In genomic region chr10:71393841-71394475, GRCh38 we compare ENCODE assay signal across 21 cellular contexts. TPM values are rescaled to one million over a fixed set of nuclear protein-coding genes. Genes with fewer than 3 reads are reported as not detected.
DNase-seq lines count a peak whose midpoint lies in the region; ATAC-seq, FAIRE-seq and TF ChIP-seq lines count a peak whose summit lies in the region.
"Had no signal": no experiment of that assay in that cellular context is flagged by ENCODE, and none has a peak within 500 bp of the region (broad histone marks: within the 10 kb centered on the region; RNA-seq: fewer than 3 reads in every experiment).

No MANE protein-coding gene starts in this region.

- H3K27me3 Mint-ChIP-seq in activated CD8-positive, alpha-beta memory T cell treated with anti-CD3 and anti-CD28 coated beads, Interleukin-2, amount 10 ng/mL, durations not matched to agents 7 days and 5 days = peaks cover 54% of the 10 kb centered on the region
- H3K27me3 Mint-ChIP-seq in glutamatergic neuron (ENCODE audit: unreplicated experiment) = peaks cover 12% of the 10 kb centered on the region

- H3K23me2 ChIP-seq in H1 (ENCODE audit: low read depth, low read length) = peaks cover 14% of the 10 kb centered on the region; the same call in 1 of the 2 replicates

- FAIRE-seq in H1 (lab: Jason Lieb, UNC) = no peak
- FAIRE-seq: D721Med, HTR-8/SVneo had no signal

- H3K56ac ChIP-seq in H1 (replicated peaks; ENCODE audit: insufficient read length, low read depth, low read length) = no peak overlapping the region

- peak overlapping the region; percentile 65 for H2AK5ac ChIP-seq in H1 (ENCODE audit: low read depth, low read length)

- TF ChIP-seq CTCF in H1 (IDR thresholded peaks at IDR 0.05; ENCODE audit: control extremely low read depth in 1 of 3, insufficient read depth in 1 of 3, low read depth in 1 of 3, low read length in 3 of 3) (no peak), vagina (IDR thresholded peaks at IDR 0.05) (no peak), glutamatergic neuron (IDR thresholded peaks at IDR 0.05; ENCODE audit: partially characterized antibody, unreplicated experiment) (no peak)

- no peak overlapping the region for H3K9ac ChIP-seq in H1 (replicated peaks in 1 of 4; ENCODE audit: extremely low read depth in 1 of 4, low read depth in 3 of 4, low read length in 3 of 4)
- H3K9ac ChIP-seq: KMS-11, SK-N-SH had no signal

- 88% methylated on average over 8 of the region's 8 CpGs; no CpG with 5 or more reads in 1 of the 2 experiments for whole genome bisulfite sequencing in H1 (ENCODE audit: extremely low coverage in 1 of 2, insufficient coverage in 1 of 2, insufficient read length in 1 of 2, insufficient replicate concordance in 2 of 2, low coverage in 1 of 2, low lambda C conversion rate in 2 of 2, missing lambda C conversion rate in 1 of 2), 2 experiments

- H3K4me1 Mint-ChIP-seq in activated CD8-positive, alpha-beta memory T cell treated with anti-CD3 and anti-CD28 coated beads, Interleukin-2, amount 10 ng/mL, durations not matched to agents 7 days and 5 days = no peaks in the 10 kb centered on the region
- peaks cover 15% of the 10 kb centered on the region for H3K4me1 Mint-ChIP-seq in glutamatergic neuron (ENCODE audit: low read depth, unreplicated experiment)

- 0 out of 2 replicates have a peak overlapping the region, but pooled peaks have one; percentile 17 for H2BK12ac ChIP-seq in H1 (ENCODE audit: low read depth, low read length)

- peaks cover 0 to 11% of the 10 kb centered on the region in 2 experiments for H4K20me1 ChIP-seq in H1 (replicated peaks in 1 of 2; ENCODE audit: control insufficient read depth in 1 of 2, insufficient read depth in 2 of 2, low read length in 2 of 2)

- no peak for TF ChIP-seq RAD21 in H1 (IDR thresholded peaks at IDR 0.05 in 1 of 2, conservative IDR thresholded peaks at IDR 0.05 in 1 of 2; ENCODE audit: low read depth in 2 of 2, low read length in 2 of 2)

- TF ChIP-seq POLR2A in H1 (IDR thresholded peaks at IDR 0.05; ENCODE audit: control extremely low read depth in 1 of 2, low read depth in 2 of 2, low read length in 2 of 2) (no peak), vagina (IDR thresholded peaks at IDR 0.05) (no peak)

- H3K79me1 ChIP-seq in H1 (ENCODE audit: low read depth, low read length) = no peaks in the 10 kb centered on the region

- no peak overlapping the region for H3K14ac ChIP-seq in H1 (ENCODE audit: insufficient read length)

- no peak overlapping the region for H3K4ac ChIP-seq in H1 (replicated peaks; ENCODE audit: insufficient read length, low read depth, low read length)

- intact Hi-C loops in posterior vena cava (cut with DNase I) = no loop called here
- intact Hi-C loops in vagina (cut with DNase I) = loop anchor here (10.0 kb wide), 2 partner anchors 301 to 411 kb away; no protein-coding TSS in a partner anchor

- H3K23ac ChIP-seq in H1 (ENCODE audit: insufficient read length) = no peak overlapping the region

- POLR2A ChIA-PET in H1 (lab: Charles Lee; ENCODE audit: partially characterized antibody) = no interaction called here

- H2AFZ ChIP-seq in H1 (ENCODE audit: low read length) = no peak overlapping the region

- H3K4me3 ChIP-seq in H1 (ENCODE audit: extremely low read depth in 1 of 4, insufficient read depth in 2 of 4, low read depth in 3 of 4, low read length in 4 of 4) (no peak overlapping the region), vagina (no peak overlapping the region)
- H3K4me3 ChIP-seq: HAP-1 had no signal

- CTCF ChIA-PET in activated CD8-positive, alpha-beta memory T cell treated with anti-CD3 and anti-CD28 coated beads, Interleukin-2, amount 10 ng/mL, durations not matched to agents 7 days and 5 days (lab: Charles Lee) = no interaction called here
- CTCF ChIA-PET in H1 (lab: Charles Lee; ENCODE audit: partially characterized antibody) = interaction anchor here (0.7 to 7.6 kb wide), 8 partner anchors 10 to 313 kb away, joined by 3 to 70 read pairs (median 24); no protein-coding TSS in a partner anchor

- H3K27me3 ChIP-seq in H1 (replicated peaks in 1 of 4; ENCODE audit: control insufficient read depth in 3 of 4, extremely low read depth in 1 of 4, insufficient read depth in 3 of 4, low read length in 3 of 4) (peaks cover 13 to 39% (median 29%) of the 10 kb centered on the region in 4 experiments), vagina (no peaks in the 10 kb centered on the region)

- no peak overlapping the region for H4K5ac ChIP-seq in H1 (ENCODE audit: insufficient read length, low read depth, low read length)

- H4K91ac ChIP-seq in H1 (replicated peaks; ENCODE audit: insufficient read length, low read length) = no peak overlapping the region

- no peaks in the 10 kb centered on the region for H3K9me3 ChIP-seq in H1 (ENCODE audit: insufficient read depth in 2 of 2, low read depth in 1 of 2, low read length in 1 of 2)
- H3K9me3 ChIP-seq in vagina = no peaks in the 10 kb centered on the region
- H3K9me3 ChIP-seq: BE2C, HAP-1, SK-N-SH had no signal

- H3K4me2 ChIP-seq in H1 (ENCODE audit: insufficient read depth in 1 of 2, low read depth in 2 of 2, low read length in 2 of 2) = no peak overlapping the region
- H3K4me2 ChIP-seq: KMS-11, SK-N-SH had no signal

- H2BK20ac ChIP-seq in H1 (ENCODE audit: low read length) = no peak overlapping the region

- H4K8ac ChIP-seq in H1 (ENCODE audit: extremely low read depth, insufficient read depth, low read length) = no peak overlapping the region

- no peak overlapping the region; the same call in 1 of the 2 replicates for H2BK5ac ChIP-seq in H1 (ENCODE audit: low read depth, low read length)

- H3K27ac ChIP-seq in H1 (ENCODE audit: low read depth, low read length) (no peak overlapping the region), vagina (no peak overlapping the region)
- H3K27ac ChIP-seq: KMS-11, RWPE1 had no signal

- peak; percentile 36 for DNase-seq in activated CD8-positive, alpha-beta memory T cell treated with anti-CD3 and anti-CD28 coated beads, Interleukin-2, amount 10 ng/mL, durations not matched to agents 7 days and 5 days
- DNase-seq in H1 (ENCODE audit: low read depth in 1 of 2, low spot score in 2 of 2) = peak in 1 of 2 experiments; percentile 6
- peak; percentile 60 for DNase-seq in posterior vena cava (ENCODE audit: low spot score)
- peak; percentile 80 to 85 for DNase-seq in vagina (ENCODE audit: extremely low spot score in 2 of 2)
- DNase-seq in glutamatergic neuron = no peak
- DNase-seq in cerebellar nuclear complex (lab: John Stamatoyannopoulos, UW) = no peak
- DNase-seq: BE2C, DMS53, GDM1, NCI-H1092 treated with DMSO at 0.1 percent for 48 hours, NCI-H1436 treated with DMSO at 0.1 percent for 48 hours, NCI-H1930, NCI-H69, SHP77 treated with DMSO at 0.1 percent for 48 hours, SK-N-SH had no signal

- H3K79me2 ChIP-seq in H1 (ENCODE audit: control insufficient read depth in 1 of 2, insufficient read depth in 2 of 2, low read length in 2 of 2) = no peaks in the 10 kb centered on the region

- H3K4me1 ChIP-seq in H1 (replicated peaks in 1 of 4; ENCODE audit: control insufficient read depth in 3 of 4, insufficient read depth in 4 of 4, low read length in 3 of 4) = peaks cover 0 to 14% (median 10%) of the 10 kb centered on the region in 4 experiments; a peak in 6 of 7 replicates
- H3K4me1 ChIP-seq in vagina = peaks cover 13% of the 10 kb centered on the region
- H3K4me1 ChIP-seq: BE2C, HAP-1 had no signal

- no peak overlapping the region for H3K4me3 Mint-ChIP-seq in activated CD8-positive, alpha-beta memory T cell treated with anti-CD3 and anti-CD28 coated beads, Interleukin-2, amount 10 ng/mL, durations not matched to agents 7 days and 5 days
- H3K4me3 Mint-ChIP-seq in glutamatergic neuron (ENCODE audit: unreplicated experiment) = no peak overlapping the region

- no peak for ATAC-seq in activated CD8-positive, alpha-beta memory T cell treated with anti-CD3 and anti-CD28 coated beads, Interleukin-2, amount 10 ng/mL, durations not matched to agents 7 days and 5 days
- ATAC-seq in HG03571 (IDR thresholded peaks at IDR 0.05; ENCODE audit: unreplicated experiment) = no peak

- H2BK15ac ChIP-seq in H1 (ENCODE audit: low read length) = no peak overlapping the region

- no peak overlapping the region for H3K18ac ChIP-seq in H1 (ENCODE audit: extremely low read depth, low read length)

- no peaks in the 10 kb centered on the region for H3K36me3 ChIP-seq in H1 (ENCODE audit: control insufficient read depth in 2 of 4, insufficient read depth in 4 of 4, low read length in 3 of 4)
- no peaks in the 10 kb centered on the region for H3K36me3 ChIP-seq in vagina
- H3K36me3 ChIP-seq: BE2C, HAP-1 had no signal

- H2BK120ac ChIP-seq in H1 (replicated peaks; ENCODE audit: low read depth, low read length) = no peak overlapping the region

- H3K27ac Mint-ChIP-seq in activated CD8-positive, alpha-beta memory T cell treated with anti-CD3 and anti-CD28 coated beads, Interleukin-2, amount 10 ng/mL, durations not matched to agents 7 days and 5 days = no peak overlapping the region
- no peak overlapping the region for H3K27ac Mint-ChIP-seq in glutamatergic neuron (ENCODE audit: unreplicated experiment)

- TF ChIP-seq EP300 in H1 (IDR thresholded peaks at IDR 0.05; ENCODE audit: borderline replicate concordance in 1 of 2, low read depth in 2 of 2, low read length in 2 of 2) = no peak

- no peaks in the 10 kb centered on the region for H3K9me3 Mint-ChIP-seq in activated CD8-positive, alpha-beta memory T cell treated with anti-CD3 and anti-CD28 coated beads, Interleukin-2, amount 10 ng/mL, durations not matched to agents 7 days and 5 days (ENCODE audit: low read depth)
- peaks cover 8% of the 10 kb centered on the region for H3K9me3 Mint-ChIP-seq in glutamatergic neuron (ENCODE audit: unreplicated experiment)

- H3K36me3 Mint-ChIP-seq in activated CD8-positive, alpha-beta memory T cell treated with anti-CD3 and anti-CD28 coated beads, Interleukin-2, amount 10 ng/mL, durations not matched to agents 7 days and 5 days = no peaks in the 10 kb centered on the region
- peaks cover 5% of the 10 kb centered on the region for H3K36me3 Mint-ChIP-seq in glutamatergic neuron (ENCODE audit: unreplicated experiment)

TF ChIP-seq in H1, 55 proteins besides CTCF, POLR2A, EP300 and RAD21 (continues in another document):
- no peak for TF ChIP-seq SAP30 (IDR thresholded peaks at IDR 0.05; ENCODE audit: insufficient read depth, insufficient replicate concordance, low read length)

RNA-seq across cellular contexts. Expression of gene CDH23, which starts 2.8 kb away (rescaled TPM):
- total RNA-seq in activated CD8-positive, alpha-beta memory T cell treated with anti-CD3 and anti-CD28 coated beads, Interleukin-2, amount 10 ng/mL, durations not matched to agents 7 days and 5 days = under 1 TPM; 0.16 to 0.61 TPM
- total RNA-seq in H1 (2021; fragmentation: NEBNext Ultra II Directional; extraction: Animal tissue kit (Norgen Biotek cat#: 25700)) = 1.9 and 2.0 TPM in 2 replicates
- 4.9 and 6.3 TPM in 2 replicates for polyA plus RNA-seq in H1 (2011; rRNA removed)
- 3.3 TPM for polyA plus RNA-seq in H1 (2011; cell fraction: cytosol; rRNA removed)
- polyA plus RNA-seq in H1 (2011; cell fraction: nucleus; rRNA removed) = 7.7 TPM
- 1.9 to 4.6 TPM (median 3.2 TPM) in 4 replicates for polyA plus RNA-seq in H1 (2012, experiment 1 of 2)
- polyA plus RNA-seq in H1 (2012, experiment 2 of 2) = 1.8 TPM
- 1.3 TPM for polyA plus RNA-seq in H1 (2013, experiment 1 of 2)
- polyA plus RNA-seq in H1 (2013, experiment 2 of 2) = 1.4 TPM
- polyA minus RNA-seq in H1 (2011; rRNA and poly(A)+ RNA removed) = 7.2 and 10.5 TPM in 2 replicates
- polyA minus RNA-seq in H1 (2011; cell fraction: cytosol; rRNA and poly(A)+ RNA removed) = 2.6 TPM
- polyA minus RNA-seq in H1 (2011; cell fraction: nucleus; rRNA and poly(A)+ RNA removed) = 6.9 TPM
- total RNA-seq in posterior vena cava = 10 to 100 TPM; 24.5 to 43.0 TPM
- total RNA-seq in vagina = 10.3 TPM
- 2.0 TPM for total RNA-seq in glutamatergic neuron (ENCODE audit: unreplicated experiment)

Comparison
In these comparisons a context has a peak if more than half of its experiments do, and no peak if none do; other contexts are left out.
1. DNase-seq: peak in activated CD8-positive, alpha-beta memory T cell treated with anti-CD3 and anti-CD28 coated beads, Interleukin-2, amount 10 ng/mL, durations not matched to agents 7 days and 5 days (single experiment), posterior vena cava (single experiment) and vagina (2 of 2); none in glutamatergic neuron (single experiment) and cerebellar nuclear complex (0 of 2).